ENCODE assay signal across 12 cellular contexts in the genomic region with DNA sequence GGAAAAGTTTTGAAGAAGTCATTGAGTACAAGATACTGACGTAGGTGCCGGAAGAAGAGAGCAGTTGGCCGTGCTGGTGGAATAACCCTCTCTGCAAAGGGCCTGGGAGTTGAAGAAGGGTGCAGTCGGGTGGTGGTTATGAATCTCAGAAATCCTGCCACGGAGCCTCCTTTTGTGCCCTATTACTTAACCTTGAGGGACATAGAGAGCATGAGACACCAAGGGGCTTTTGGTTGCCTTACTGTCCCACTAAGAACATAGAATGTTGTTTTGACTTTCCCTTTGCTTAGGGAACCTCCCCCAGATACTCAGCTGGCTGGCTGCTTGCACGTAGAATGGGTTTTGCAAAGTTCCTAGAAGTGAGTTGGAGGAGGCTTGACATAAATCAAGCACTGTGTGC. TPM values are rescaled to one million over a fixed set of nuclear protein-coding genes. Genes with fewer than 3 reads are reported as not detected.
DNase-seq lines count a peak whose midpoint lies in the region; ATAC-seq and TF ChIP-seq lines count a peak whose summit lies in the region.
"Had no signal": no experiment of that assay in that cellular context is flagged by ENCODE, and none has a peak within 500 bp of the region (broad histone marks: within the 10 kb centered on the region; RNA-seq: fewer than 3 reads in every experiment).

No MANE protein-coding gene starts in this region.

- POLR2A ChIA-PET in HEK293T (lab: Yijun Ruan, JAX), result no interaction called here

- TF ChIP-seq POLR2A in gastrocnemius medialis (IDR thresholded peaks at IDR 0.05), result no peak

- peak overlapping the region; percentile 54 for H3K4me2 ChIP-seq in DND-41 (ENCODE audit: insufficient read depth, low read length)

- peak overlapping the region; percentile 97 for H3K27ac Mint-ChIP-seq in T-helper 1 cell treated with Interleukin-12 subunit alpha and Interleukin-12 subunit beta and Interleukin-4 antibody, amounts not matched to agents 30 μg/mL and 1 μg/mL, for 36 hours
- H3K27ac Mint-ChIP-seq in nephron, result peak overlapping the region in 2 of 3 experiments; percentile 13 to 84

- H3K27ac ChIP-seq in DND-41 (ENCODE audit: low read length), result peak overlapping the region; percentile 97
- H3K27ac ChIP-seq in gastrocnemius medialis, result no peak overlapping the region
- H3K27ac ChIP-seq: pancreas had no signal

- in situ Hi-C loops in gastrocnemius medialis (cut with MboI; ENCODE audit: low sequenced_read_pairs in 4 of 4), result no loop called here

- no peaks in the 10 kb centered on the region for H4K20me1 ChIP-seq in DND-41 (ENCODE audit: insufficient read depth, low read length)

- H3K36me3 ChIP-seq in DND-41 (ENCODE audit: insufficient read depth, low read length) (no peaks in the 10 kb centered on the region), gastrocnemius medialis (no peaks in the 10 kb centered on the region)
- H3K36me3 ChIP-seq: BE2C, pancreas had no signal

- intact Hi-C loops in gastrocnemius medialis (cut with DNase I; ENCODE audit: low total_unique reads), result no loop called here

- ATAC-seq in DND-41 (ENCODE audit: insufficient read depth, low read depth) (peak; percentile 44), gastrocnemius medialis (no peak), GM21825 (IDR thresholded peaks at IDR 0.05; ENCODE audit: unreplicated experiment) (no peak)

- H3K9ac ChIP-seq in DND-41 (ENCODE audit: low read depth, low read length), result peak overlapping the region; percentile 54

- H3K4me3 Mint-ChIP-seq in T-helper 1 cell treated with Interleukin-12 subunit alpha and Interleukin-12 subunit beta and Interleukin-4 antibody, amounts not matched to agents 30 μg/mL and 1 μg/mL, for 36 hours, result peak overlapping the region; percentile 83
- H3K4me3 Mint-ChIP-seq in nephron, result no peak overlapping the region

- no peaks in the 10 kb centered on the region for H3K79me2 ChIP-seq in DND-41 (ENCODE audit: insufficient read depth, low read length)

- no peak for TF ChIP-seq CTCF in DND-41 (IDR thresholded peaks at IDR 0.05; ENCODE audit: borderline replicate concordance, extremely low read depth, low read length, poor library complexity, severe bottlenecking)
- TF ChIP-seq CTCF in nephron (IDR thresholded peaks at IDR 0.05; ENCODE audit: unreplicated experiment in 3 of 3), result no peak
- no peak for TF ChIP-seq CTCF in gastrocnemius medialis (IDR thresholded peaks at IDR 0.05 in 4 of 5, conservative IDR thresholded peaks at IDR 0.05 in 1 of 5)

- CTCF ChIA-PET in HEK293T (lab: Yijun Ruan, JAX), result interaction anchor here (1.3 kb wide), 1 partner anchor 16 kb away, joined by 4 read pairs; no protein-coding TSS in a partner anchor

- H3K9me3 Mint-ChIP-seq in T-helper 1 cell treated with Interleukin-12 subunit alpha and Interleukin-12 subunit beta and Interleukin-4 antibody, amounts not matched to agents 30 μg/mL and 1 μg/mL, for 36 hours, result peaks cover 12% of the 10 kb centered on the region
- H3K9me3 Mint-ChIP-seq in nephron, result peaks cover 25% of the 10 kb centered on the region

- H3K4me1 Mint-ChIP-seq in T-helper 1 cell treated with Interleukin-12 subunit alpha and Interleukin-12 subunit beta and Interleukin-4 antibody, amounts not matched to agents 30 μg/mL and 1 μg/mL, for 36 hours (ENCODE audit: low read depth), result peaks cover 36% of the 10 kb centered on the region
- H3K4me1 Mint-ChIP-seq in nephron, result peaks cover 6% of the 10 kb centered on the region

- no peaks in the 10 kb centered on the region for H3K9me3 ChIP-seq in DND-41 (ENCODE audit: insufficient read depth, low read length, severe bottlenecking)
- H3K9me3 ChIP-seq in gastrocnemius medialis, result peaks cover 0 to 4% (median 0%) of the 10 kb centered on the region in 3 donors
- H3K9me3 ChIP-seq: BE2C, pancreas had no signal

- no peaks in the 10 kb centered on the region for H3K27me3 Mint-ChIP-seq in T-helper 1 cell treated with Interleukin-12 subunit alpha and Interleukin-12 subunit beta and Interleukin-4 antibody, amounts not matched to agents 30 μg/mL and 1 μg/mL, for 36 hours (ENCODE audit: low read depth)
- no peaks in the 10 kb centered on the region for H3K27me3 Mint-ChIP-seq in nephron (ENCODE audit: low read depth)

- peaks cover 63% of the 10 kb centered on the region for H3K4me1 ChIP-seq in DND-41 (ENCODE audit: insufficient read depth, low read length)
- no peaks in the 10 kb centered on the region for H3K4me1 ChIP-seq in gastrocnemius medialis
- H3K4me1 ChIP-seq: BE2C, pancreas had no signal

- H3K4me3 ChIP-seq in DND-41 (ENCODE audit: low read depth in 1 of 2, low read length in 2 of 2) (no peak overlapping the region), gastrocnemius medialis (no peak overlapping the region)
- H3K4me3 ChIP-seq: pancreas had no signal

- no peak overlapping the region; the same call in 1 of the 2 replicates for H2AFZ ChIP-seq in DND-41 (ENCODE audit: low read depth, low read length)

- H3K27me3 ChIP-seq in DND-41 (ENCODE audit: insufficient read depth, low read length, poor library complexity) (no peaks in the 10 kb centered on the region), gastrocnemius medialis (no peaks in the 10 kb centered on the region)
- H3K27me3 ChIP-seq: BE2C, pancreas had no signal

- H3K36me3 Mint-ChIP-seq in T-helper 1 cell treated with Interleukin-12 subunit alpha and Interleukin-12 subunit beta and Interleukin-4 antibody, amounts not matched to agents 30 μg/mL and 1 μg/mL, for 36 hours (ENCODE audit: low read depth), result peaks cover 31% of the 10 kb centered on the region
- peaks cover 3% of the 10 kb centered on the region for H3K36me3 Mint-ChIP-seq in nephron (ENCODE audit: low read depth)

- DNase-seq in DND-41, result peak; percentile 60
- DNase-seq in activated effector memory CD4-positive, alpha-beta T cell treated with Interleukin-2 at 50 U/mL for 16 hours, result peak; percentile 18
- no peak for DNase-seq in HEK293T (ENCODE audit: extremely low spot score)
- DNase-seq in gastrocnemius medialis, result no peak
- no peak for DNase-seq in NCI-H345 treated with DMSO at 0.1 percent for 48 hours (lab: John Stamatoyannopoulos, UW; ENCODE audit: unreplicated experiment)
- DNase-seq: BE2C, caudate nucleus, pancreas had no signal

TF ChIP-seq in HEK293T, 16 proteins besides CTCF, POLR2A, EP300 and RAD21:
- TF ChIP-seq ARNT (IDR thresholded peaks at IDR 0.05) (no peak), SP1 (IDR thresholded peaks at IDR 0.05) (no peak)
TF ChIP-seq in HEK293T: peak in this region for 0.

RNA-seq across cellular contexts. Expression of a gene that starts 1.3 kb away (rescaled TPM):
- under 1 TPM in 3 of 4 donors, not detected in 1; 0.07 to 0.31 (median 0.09) TPM for total RNA-seq in gastrocnemius medialis
- total RNA-seq: epithelial cell of proximal tubule had no signal

Comparison
In these comparisons a context has a peak if more than half of its experiments do, and no peak if none do; other contexts are left out.
1. DNase-seq: peak in DND-41 (single experiment) and activated effector memory CD4-positive, alpha-beta T cell treated with Interleukin-2 at 50 U/mL for 16 hours (single experiment); none in HEK293T (single experiment), gastrocnemius medialis (0 of 2) and NCI-H345 treated with DMSO at 0.1 percent for 48 hours (single experiment).